ENCODE assay signal across 26 cellular contexts in the genomic region with DNA sequence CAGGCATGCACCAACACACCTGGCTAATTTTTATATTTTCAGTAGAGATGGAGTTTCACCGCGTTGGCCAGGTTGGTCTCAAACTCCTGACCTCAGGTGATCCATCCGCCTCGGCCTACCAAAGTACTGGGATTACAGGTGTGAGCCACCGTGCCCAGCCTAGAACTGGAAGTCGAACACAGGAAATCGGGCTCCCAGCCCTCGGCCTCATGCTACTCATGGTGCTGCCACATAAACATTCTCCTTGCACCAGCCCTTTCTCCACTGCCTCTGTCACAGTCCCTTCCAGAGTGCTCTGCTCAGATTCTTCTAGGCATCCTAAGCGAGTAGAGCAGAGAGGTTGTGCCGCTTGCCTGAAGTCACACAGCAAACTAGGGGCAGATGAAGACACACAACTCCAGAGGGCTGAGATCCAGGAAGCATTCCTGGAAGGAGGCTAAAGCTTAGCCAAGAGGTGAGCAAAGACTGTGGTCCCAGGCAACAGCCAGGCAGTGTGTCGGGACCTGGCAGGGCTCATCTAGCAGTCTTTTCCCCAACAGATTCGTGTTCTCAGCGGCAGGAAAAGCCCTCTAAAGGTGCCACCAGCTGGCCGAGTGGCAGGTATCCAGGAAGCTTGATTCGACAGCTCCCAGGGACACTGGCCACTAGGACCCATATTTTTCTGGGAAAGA. TPM values are rescaled to one million over a fixed set of nuclear protein-coding genes. Genes with fewer than 3 reads are reported as not detected.
"Had no signal": no experiment of that assay in that cellular context is flagged by ENCODE, and none has a peak within 500 bp of the region (broad histone marks: within the 10 kb centered on the region; RNA-seq: fewer than 3 reads in every experiment).

No MANE protein-coding gene starts in this region.

- ATAC-seq: effector memory CD8-positive, alpha-beta T cell; gastroesophageal sphincter; left lobe of liver; lower lobe of right lung; natural killer cell treated with Interleukin-12 subunit alpha and Interleukin-12 subunit beta and Interleukin-15 and Interleukin-18, amount 100 ng/mL, for 72 hours; pancreas; sciatic nerve; stimulated activated memory B cell treated with anti-CD40 and anti-IgM and Interleukin-4, amounts not matched to agents 10 μg/mL and 1 μg/mL and 100 μg/mL, for 72 hours had no signal

- H3K9ac ChIP-seq: neural progenitor cell had no signal

- H3K27me3 ChIP-seq: hepatocyte, neural progenitor cell, pancreas, upper lobe of left lung, uterus had no signal

- H3K79me2 ChIP-seq: hepatocyte had no signal

- H3K27ac ChIP-seq: epithelial cell of prostate, esophagus squamous epithelium, gastroesophageal sphincter, hepatocyte, lower lobe of right lung, neural progenitor cell, pancreas, tibial artery, upper lobe of left lung, uterus had no signal

- H3K4me3 ChIP-seq: esophagus squamous epithelium, gastroesophageal sphincter, hepatocyte, lower lobe of right lung, neural progenitor cell, pancreas, spleen, tibial artery, upper lobe of left lung, uterus had no signal

- DNase-seq: effector memory CD8-positive, alpha-beta T cell; esophagus squamous epithelium; foreskin fibroblast; glutamatergic neuron; kidney glomerular epithelial cell; lower lobe of right lung; midbrain; nucleus accumbens; pancreas; spleen; stimulated activated CD4-positive, alpha-beta T cell treated with anti-CD3 and anti-CD28 coated beads, Interleukin-15, amount 100 ng/mL, for 24 hours; stimulated activated CD4-positive, alpha-beta T cell treated with anti-CD3 and anti-CD28 coated beads, Interleukin-1b, Interleukin-23, amount 100 ng/mL, for 48 hours; stimulated activated CD4-positive, alpha-beta T cell treated with anti-CD3 and anti-CD28 coated beads, Interleukin-4, amount 100 ng/mL, for 24 hours; tibial artery; upper lobe of left lung; uterus had no signal

- H3K4me2 ChIP-seq: hepatocyte, neural progenitor cell had no signal

- H3K36me3 ChIP-seq: esophagus squamous epithelium, gastroesophageal sphincter, lower lobe of right lung, neural progenitor cell, pancreas, spleen, tibial artery, upper lobe of left lung, uterus had no signal

- H3K9me3 ChIP-seq: esophagus squamous epithelium, gastroesophageal sphincter, lower lobe of right lung, pancreas, spleen, tibial artery, upper lobe of left lung, uterus had no signal

- H3K4me1 ChIP-seq: esophagus squamous epithelium, gastroesophageal sphincter, lower lobe of right lung, neural progenitor cell, pancreas, tibial artery, upper lobe of left lung, uterus had no signal

RNA-seq across cellular contexts. Expression of a gene that starts 29.6 kb away (rescaled TPM):
- total RNA-seq: esophagus squamous epithelium; gastroesophageal sphincter; left lobe of liver; lower lobe of right lung; natural killer cell treated with Interleukin-12 subunit alpha and Interleukin-12 subunit beta and Interleukin-15 and Interleukin-18, amount 100 ng/mL, for 72 hours; sciatic nerve; spleen; temporal lobe; upper lobe of left lung; uterus had no signal

RNA-seq across cellular contexts. Expression of a gene that starts 40.8 kb away (rescaled TPM):
- total RNA-seq: esophagus squamous epithelium; hepatocyte; left lobe of liver; natural killer cell treated with Interleukin-12 subunit alpha and Interleukin-12 subunit beta and Interleukin-15 and Interleukin-18, amount 100 ng/mL, for 72 hours; progenitor cell of endocrine pancreas; uterus had no signal
